In genomic region chr14:26845106-26845818, GRCh38 we compare ENCODE assay signal across 15 cellular contexts.
"Had no signal": no experiment of that assay in that cellular context is flagged by ENCODE, and none has a peak within 500 bp of the region (broad histone marks: within the 10 kb centered on the region; RNA-seq: fewer than 3 reads in every experiment).

No MANE protein-coding gene starts in this region.

- H3K4me1 Mint-ChIP-seq: activated T-helper 17 cell treated with anti-CD3 and anti-CD28 coated beads, Interleukin-2, amount 50 U/mL, for 72 hours had no signal

- H3K4me3 Mint-ChIP-seq: activated T-helper 17 cell treated with anti-CD3 and anti-CD28 coated beads, Interleukin-2, amount 50 U/mL, for 72 hours; endodermal cell; neural crest cell had no signal

- H3K27ac ChIP-seq: dorsolateral prefrontal cortex, parathyroid adenoma, tibial artery, vagina had no signal

- H3K9ac ChIP-seq: parathyroid adenoma had no signal

- H2AFZ ChIP-seq: parathyroid adenoma had no signal

- H3K27me3 ChIP-seq: dorsolateral prefrontal cortex, tibial artery, vagina had no signal

- H3K27ac Mint-ChIP-seq: activated T-helper 17 cell treated with anti-CD3 and anti-CD28 coated beads, Interleukin-2, amount 50 U/mL, for 72 hours; endodermal cell had no signal

- H3K4me1 ChIP-seq: parathyroid adenoma had no signal

- H3K9me3 Mint-ChIP-seq: endodermal cell, neural crest cell had no signal

- ATAC-seq: activated T-helper 17 cell treated with anti-CD3 and anti-CD28 coated beads, Interleukin-2, amount 50 U/mL, for 72 hours had no signal

- H3K9me3 ChIP-seq: tibial artery, vagina had no signal

- H3K79me2 ChIP-seq: parathyroid adenoma had no signal

- H3K4me3 ChIP-seq: dorsolateral prefrontal cortex, tibial artery, vagina had no signal

- H3K36me3 ChIP-seq: tibial artery, vagina had no signal

- H3K27me3 Mint-ChIP-seq: activated T-helper 17 cell treated with anti-CD3 and anti-CD28 coated beads, Interleukin-2, amount 50 U/mL, for 72 hours had no signal

- DNase-seq: activated CD4-positive, CD25-positive, alpha-beta regulatory T cell treated with anti-CD3 and anti-CD28 coated beads, Interleukin-2, amount 50 U/mL, for 72 hours; activated naive CD4-positive, alpha-beta T cell treated with Interleukin-2 at 50 U/mL for 16 hours; aorta; dorsolateral prefrontal cortex; endodermal cell; islet precursor cell; stimulated activated CD4-positive, alpha-beta T cell treated with anti-CD3 and anti-CD28 coated beads, Interleukin-15, amount 100 ng/mL, for 24 hours; stimulated activated CD4-positive, alpha-beta T cell treated with anti-CD3 and anti-CD28 coated beads, Interleukin-4, amount 100 ng/mL, for 1 hour; stimulated activated naive CD4-positive, alpha-beta T cell; SW 1271; tibial artery had no signal
